9 cellular contexts compared by ENCODE assay signal in the genomic region with DNA sequence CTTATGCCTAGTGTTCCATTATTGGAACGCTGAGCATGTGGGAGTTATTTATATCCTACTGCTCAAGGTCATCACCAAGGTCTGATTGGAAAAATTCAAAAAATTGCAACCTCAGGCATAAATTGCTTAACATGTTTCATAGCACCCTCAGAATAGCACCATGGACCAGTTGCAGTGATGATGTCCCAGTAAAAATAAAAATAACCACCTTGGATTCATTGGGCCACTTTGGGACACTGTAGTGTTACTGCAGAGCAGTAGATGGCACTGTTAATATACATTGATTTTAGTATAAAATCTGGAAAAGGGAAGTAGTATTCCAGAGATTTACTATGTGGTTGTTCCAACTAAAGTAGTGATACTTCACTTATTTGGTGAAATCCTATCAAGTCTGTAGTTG. TPM values are rescaled to one million over a fixed set of nuclear protein-coding genes. Genes with fewer than 3 reads are reported as not detected.
DNase-seq lines count a peak whose midpoint lies in the region; ATAC-seq and TF ChIP-seq lines count a peak whose summit lies in the region.
"Had no signal": no experiment of that assay in that cellular context is flagged by ENCODE, and none has a peak within 500 bp of the region (broad histone marks: within the 10 kb centered on the region; RNA-seq: fewer than 3 reads in every experiment).

No MANE protein-coding gene starts in this region.

- H3K4me3 Mint-ChIP-seq in chondrocyte (ENCODE audit: unreplicated experiment) = no peak overlapping the region

- ATAC-seq in HG03354 (IDR thresholded peaks at IDR 0.05; ENCODE audit: poor library complexity, severe bottlenecking, unreplicated experiment) (no peak), HG02884 (IDR thresholded peaks at IDR 0.05; ENCODE audit: unreplicated experiment) (no peak)

- H3K9ac ChIP-seq in Karpas-422 (ENCODE audit: low read length) = no peak overlapping the region
- H3K9ac ChIP-seq: BLaER1 had no signal

- no peaks in the 10 kb centered on the region for H3K79me2 ChIP-seq in Karpas-422 (ENCODE audit: low read length)

- H4K20me1 ChIP-seq in Karpas-422 (ENCODE audit: insufficient read depth, low read depth, low read length) = no peaks in the 10 kb centered on the region
- H4K20me1 ChIP-seq: BLaER1 had no signal

- H3K36me3 Mint-ChIP-seq in chondrocyte (ENCODE audit: low read depth) = no peaks in the 10 kb centered on the region

- H3K27ac Mint-ChIP-seq in chondrocyte (ENCODE audit: unreplicated experiment) = no peak overlapping the region

- H3K9me2 ChIP-seq in Karpas-422 (replicated peaks; ENCODE audit: insufficient read depth, low read length) = no peaks in the 10 kb centered on the region

- H3K9me3 Mint-ChIP-seq in chondrocyte (ENCODE audit: low read depth) = peaks cover 12% of the 10 kb centered on the region

- no peaks in the 10 kb centered on the region for H3K27me3 ChIP-seq in Karpas-422 (ENCODE audit: low read length)
- H3K27me3 ChIP-seq: BLaER1 had no signal

- no peaks in the 10 kb centered on the region for H3K4me1 ChIP-seq in Karpas-422 (ENCODE audit: low read length)
- H3K4me1 ChIP-seq: BLaER1 had no signal

- H3K27me3 Mint-ChIP-seq in chondrocyte (ENCODE audit: low read depth) = peaks cover 25% of the 10 kb centered on the region

- TF ChIP-seq CTCF in chondrocyte (IDR thresholded peaks at IDR 0.05) = peak; percentile 77

- H3K4me2 ChIP-seq in Karpas-422 (ENCODE audit: low read depth, low read length, poor library complexity, severe bottlenecking) = no peak overlapping the region
- H3K4me2 ChIP-seq: BLaER1 had no signal

- H3K4me3 ChIP-seq in Karpas-422 (ENCODE audit: low read length) = no peak overlapping the region
- H3K4me3 ChIP-seq: BLaER1 had no signal

- H3K4me1 Mint-ChIP-seq in chondrocyte (ENCODE audit: low read depth) = no peaks in the 10 kb centered on the region

- no peaks in the 10 kb centered on the region for H3K36me3 ChIP-seq in Karpas-422 (ENCODE audit: insufficient read depth, low read length)
- H3K36me3 ChIP-seq: BLaER1 had no signal

- H3K9me3 ChIP-seq in Karpas-422 (ENCODE audit: low read length) = 0 out of 2 replicates have a peak, but pooled peaks cover 4% of the 10 kb centered on the region
- H3K9me3 ChIP-seq: BLaER1 had no signal

- H3K27ac ChIP-seq in Karpas-422 (ENCODE audit: low read length) = no peak overlapping the region
- H3K27ac ChIP-seq: BLaER1 had no signal

- no peak overlapping the region for H2AFZ ChIP-seq in Karpas-422 (ENCODE audit: low read length)

- peak; percentile 40 for DNase-seq in NCI-H187 treated with DMSO at 0.1 percent for 48 hours (lab: John Stamatoyannopoulos, UW)
- no peak for DNase-seq in NCI-H187 (lab: John Stamatoyannopoulos, UW)
- DNase-seq in NCI-H2196 (lab: John Stamatoyannopoulos, UW; ENCODE audit: unreplicated experiment) = peak; percentile 19
- DNase-seq in chondrocyte (ENCODE audit: low spot score) = no peak
- DNase-seq in renal cortical epithelial cell (ENCODE audit: low read depth) = peak; percentile 29
- no peak for DNase-seq in Karpas-422

RNA-seq across cellular contexts. Expression of gene PTCSC3, which starts 31.0 kb away (rescaled TPM):
- total RNA-seq in chondrocyte = not detected in 3 replicates
- total RNA-seq in renal cortical epithelial cell = not detected in 2 replicates
- total RNA-seq in Karpas-422 (2014; rRNA removed; shearing (Covaris generic); ENCODE audit: low replicate concordance) = not detected in 2 replicates

Comparison
In these comparisons a context has a peak if more than half of its experiments do, and no peak if none do; other contexts are left out.
1. DNase-seq: peak in NCI-H187 treated with DMSO at 0.1 percent for 48 hours (single experiment), NCI-H2196 (single experiment) and renal cortical epithelial cell (single experiment); none in NCI-H187 (0 of 2), chondrocyte (single experiment) and Karpas-422 (single experiment).